Comparison of ENCODE assay signal across 13 cellular contexts in genomic region chr5:171367424-171368370, GRCh38. TPM values are rescaled to one million over a fixed set of nuclear protein-coding genes. Genes with fewer than 3 reads are reported as not detected.
A peak's percentile ranks its signal among the peaks of the same experiment; 100 is the strongest.
DNase-seq lines count a peak whose midpoint lies in the region; ATAC-seq and TF ChIP-seq lines count a peak whose summit lies in the region.
"Had no signal": no experiment of that assay in that cellular context is flagged by ENCODE, and none has a peak within 500 bp of the region (broad histone marks: within the 10 kb centered on the region; RNA-seq: fewer than 3 reads in every experiment).

No MANE protein-coding gene starts in this region.

- DNase-seq in A172 (ENCODE audit: low spot score) (peak; percentile 89), MM.1S (peak; percentile 93), cardiac fibroblast (ENCODE audit: low read depth in 2 of 2) (peak; percentile 50 to 72), NCI-H82 treated with DMSO at 0.1 percent for 48 hours (lab: John Stamatoyannopoulos, UW; ENCODE audit: unreplicated experiment) (no peak), GM19238 (ENCODE audit: insufficient read length, low spot score) (no peak)
- DNase-seq in activated CD4-positive, CD25-positive, alpha-beta regulatory T cell treated with anti-CD3 and anti-CD28 coated beads, Interleukin-2, amount 50 U/mL, for 72 hours: no peak
- DNase-seq: GOT3, NCI-H526 treated with DMSO at 0.1 percent for 48 hours had no signal

- ATAC-seq in GM19438 (IDR thresholded peaks at IDR 0.05; ENCODE audit: low read depth, unreplicated experiment): peak; percentile 69
- ATAC-seq in GM19397 (IDR thresholded peaks at IDR 0.05; ENCODE audit: unreplicated experiment): no peak

- no peak overlapping the region for H2AFZ ChIP-seq in MM.1S (ENCODE audit: low read length)

- peak overlapping the region; percentile 72; the same call in 1 of the 2 replicates for H3K4me2 ChIP-seq in MM.1S (ENCODE audit: low read depth, low read length)

- H3K9ac ChIP-seq in MM.1S (ENCODE audit: low read length): no peak overlapping the region; the same call in 1 of the 2 replicates

- no peaks in the 10 kb centered on the region for H3K9me2 ChIP-seq in MM.1S (replicated peaks; ENCODE audit: insufficient read depth, low read length)

- no peaks in the 10 kb centered on the region for H4K20me1 ChIP-seq in MM.1S (ENCODE audit: insufficient read depth, low read length)

- peaks cover 20% of the 10 kb centered on the region for H3F3A ChIP-seq in MM.1S (ENCODE audit: insufficient read depth, low read length)

- TF ChIP-seq CTCF in MM.1S (IDR thresholded peaks at IDR 0.05; ENCODE audit: low read length) (no peak), cardiac fibroblast (IDR thresholded peaks at IDR 0.05; ENCODE audit: low read depth, low read length) (no peak)

- H3K27me3 ChIP-seq in MM.1S (replicated peaks; ENCODE audit: insufficient read depth, low read length): no peaks in the 10 kb centered on the region

- peaks cover 31% of the 10 kb centered on the region for H3K4me1 ChIP-seq in MM.1S (ENCODE audit: low read length)

- peak overlapping the region; percentile 24 for H3K4me3 ChIP-seq in MM.1S (ENCODE audit: low read length)
- H3K4me3 ChIP-seq in cardiac fibroblast (replicated peaks in 1 of 2; ENCODE audit: low read depth in 2 of 2, low read length in 2 of 2): no peak overlapping the region
- H3K4me3 ChIP-seq: skin epidermis had no signal

- peak overlapping the region; percentile 81; the same call in 1 of the 2 replicates for H3K27ac ChIP-seq in MM.1S (ENCODE audit: low read length)
- H3K27ac ChIP-seq: skin epidermis had no signal

- no peaks in the 10 kb centered on the region for H3K9me3 ChIP-seq in MM.1S (replicated peaks; ENCODE audit: insufficient read depth, low read length)

- no peaks in the 10 kb centered on the region; the same call in 1 of the 2 replicates for H3K79me2 ChIP-seq in MM.1S (ENCODE audit: low read length)

- no peaks in the 10 kb centered on the region for H3K36me3 ChIP-seq in MM.1S (replicated peaks; ENCODE audit: insufficient read depth, low read length)

RNA-seq across cellular contexts. Expression of gene NPM1, which starts 20.0 kb away (rescaled TPM):
- 2,482 and 3,666 TPM in 2 replicates for total RNA-seq in A172 (2014; rRNA removed; shearing (Covaris generic))

RNA-seq across cellular contexts. Expression of gene FGF18, which starts 51.8 kb away (rescaled TPM):
- total RNA-seq in A172 (2014; rRNA removed; shearing (Covaris generic)): 0.14 and 1.1 TPM in 2 replicates
- total RNA-seq: glomerular endothelial cell had no signal

RNA-seq across cellular contexts. Expression of gene TLX3, which starts 58.6 kb away (rescaled TPM):
- not detected in 2 replicates for total RNA-seq in A172 (2014; rRNA removed; shearing (Covaris generic))
- total RNA-seq: glomerular endothelial cell; T-helper 2 cell treated with Interferon-gamma antibody and Interleukin-4, amounts not matched to agents 100 ng/mL and 5 ng/mL, for 36 hours had no signal

Comparison
In these comparisons a context has a peak if more than half of its experiments do, and no peak if none do; other contexts are left out.
1. DNase-seq: peak in A172 (single experiment), MM.1S (single experiment) and cardiac fibroblast (2 of 2); none in NCI-H82 treated with DMSO at 0.1 percent for 48 hours (single experiment), GM19238 (single experiment) and activated CD4-positive, CD25-positive, alpha-beta regulatory T cell treated with anti-CD3 and anti-CD28 coated beads, Interleukin-2, amount 50 U/mL, for 72 hours (single experiment).